Comparison of ENCODE assay signal across 8 cellular contexts in genomic region chr3:197298858-197299854, GRCh38. TPM values are rescaled to one million over a fixed set of nuclear protein-coding genes. Genes with fewer than 3 reads are reported as not detected.
A peak's percentile ranks its signal among the peaks of the same experiment; 100 is the strongest.
DNase-seq lines count a peak whose midpoint lies in the region; ATAC-seq, FAIRE-seq and TF ChIP-seq lines count a peak whose summit lies in the region.

No MANE protein-coding gene starts in this region.

- peak; percentile 58 for DNase-seq in COLO668 (lab: John Stamatoyannopoulos, UW; ENCODE audit: unreplicated experiment)
- peak; percentile 61 for DNase-seq in H54 (ENCODE audit: insufficient read length, low spot score)
- peak; percentile 73 for DNase-seq in NCI-H526 treated with DMSO at 0.1 percent for 48 hours (lab: John Stamatoyannopoulos, UW)
- peak; percentile 24 for DNase-seq in activated T-helper 2 cell treated with anti-CD3 and anti-CD28 coated beads, Interferon-gamma antibody, Interleukin-2, Interleukin-4, amounts not matched to agents 10 μg/mL and 5 μg/mL and 100 μg/mL, durations not matched to agents 14 hours and 24 hours and 36 hours (ENCODE audit: low spot score)
- peak; percentile 59 for DNase-seq in germinal center (ENCODE audit: low spot score)
- DNase-seq in omental fat pad (ENCODE audit: low spot score): no peak
- no peak for DNase-seq in middle frontal gyrus (ENCODE audit: extremely low spot score, low spot score)
- no peak for DNase-seq in SIG-M5 treated with dmso at 0.1 percent for 504 hours (lab: John Stamatoyannopoulos, UW; ENCODE audit: unreplicated experiment)

- peak overlapping the region; percentile 95 for H3K27ac Mint-ChIP-seq in activated T-helper 2 cell treated with anti-CD3 and anti-CD28 coated beads, Interferon-gamma antibody, Interleukin-2, Interleukin-4, amounts not matched to agents 10 μg/mL and 5 μg/mL and 100 μg/mL, durations not matched to agents 14 hours and 24 hours and 36 hours

- intact Hi-C loops in activated T-helper 2 cell treated with anti-CD3 and anti-CD28 coated beads, Interferon-gamma antibody, Interleukin-2, Interleukin-4, amounts not matched to agents 10 μg/mL and 5 μg/mL and 100 μg/mL, durations not matched to agents 14 hours and 24 hours and 36 hours (cut with micrococcal nuclease): loop anchor here (1.0 to 5.0 kb wide), 3 partner anchors 7 to 158 kb away; no protein-coding TSS in a partner anchor

- no peaks in the 10 kb centered on the region for H3K9me3 Mint-ChIP-seq in activated T-helper 2 cell treated with anti-CD3 and anti-CD28 coated beads, Interferon-gamma antibody, Interleukin-2, Interleukin-4, amounts not matched to agents 10 μg/mL and 5 μg/mL and 100 μg/mL, durations not matched to agents 14 hours and 24 hours and 36 hours

- H3K4me1 Mint-ChIP-seq in activated T-helper 2 cell treated with anti-CD3 and anti-CD28 coated beads, Interferon-gamma antibody, Interleukin-2, Interleukin-4, amounts not matched to agents 10 μg/mL and 5 μg/mL and 100 μg/mL, durations not matched to agents 14 hours and 24 hours and 36 hours (ENCODE audit: low read depth): peaks cover 20% of the 10 kb centered on the region

- peaks cover 13% of the 10 kb centered on the region for H3K36me3 Mint-ChIP-seq in activated T-helper 2 cell treated with anti-CD3 and anti-CD28 coated beads, Interferon-gamma antibody, Interleukin-2, Interleukin-4, amounts not matched to agents 10 μg/mL and 5 μg/mL and 100 μg/mL, durations not matched to agents 14 hours and 24 hours and 36 hours (ENCODE audit: low read depth)

- peak overlapping the region; percentile 91 for H3K4me3 Mint-ChIP-seq in activated T-helper 2 cell treated with anti-CD3 and anti-CD28 coated beads, Interferon-gamma antibody, Interleukin-2, Interleukin-4, amounts not matched to agents 10 μg/mL and 5 μg/mL and 100 μg/mL, durations not matched to agents 14 hours and 24 hours and 36 hours (ENCODE audit: low read depth)

- TF ChIP-seq CTCF in omental fat pad (IDR thresholded peaks at IDR 0.05): no peak

- ATAC-seq in omental fat pad (ENCODE audit: low FRiP score): peak; percentile 45

- peaks cover 33% of the 10 kb centered on the region for H3K27me3 Mint-ChIP-seq in activated T-helper 2 cell treated with anti-CD3 and anti-CD28 coated beads, Interferon-gamma antibody, Interleukin-2, Interleukin-4, amounts not matched to agents 10 μg/mL and 5 μg/mL and 100 μg/mL, durations not matched to agents 14 hours and 24 hours and 36 hours (ENCODE audit: low read depth)

- TF ChIP-seq POLR2A in H54 (IDR thresholded peaks at IDR 0.05; ENCODE audit: low read depth, low read length): 0 out of 2 replicates have a peak, but pooled peaks have one; percentile 27

- peak; percentile 81 for FAIRE-seq in H54 (lab: Jason Lieb, UNC)

RNA-seq across cellular contexts. Expression of gene DLG1, which starts 0.7 kb away (rescaled TPM):
- total RNA-seq in activated T-helper 2 cell treated with anti-CD3 and anti-CD28 coated beads, Interferon-gamma antibody, Interleukin-2, Interleukin-4, amounts not matched to agents 10 μg/mL and 5 μg/mL and 100 μg/mL, durations not matched to agents 14 hours and 24 hours and 36 hours: 77.5 and 84.1 TPM in 2 replicates
- 10 to 100 TPM; 47.1 to 65.4 (median 60.2) TPM for total RNA-seq in omental fat pad

Comparison
In these comparisons a context has a peak if more than half of its experiments do, and no peak if none do; other contexts are left out.
1. DNase-seq: peak in COLO668 (single experiment), H54 (single experiment), NCI-H526 treated with DMSO at 0.1 percent for 48 hours (single experiment), activated T-helper 2 cell treated with anti-CD3 and anti-CD28 coated beads, Interferon-gamma antibody, Interleukin-2, Interleukin-4, amounts not matched to agents 10 μg/mL and 5 μg/mL and 100 μg/mL, durations not matched to agents 14 hours and 24 hours and 36 hours (single experiment) and germinal center (single experiment); none in omental fat pad (single experiment), middle frontal gyrus (single experiment) and SIG-M5 treated with dmso at 0.1 percent for 504 hours (single experiment).